ENCODE assay signal across 8 cellular contexts in genomic region chr5:68239485-68239884, GRCh38. TPM values are rescaled to one million over a fixed set of nuclear protein-coding genes. Genes with fewer than 3 reads are reported as not detected.
DNase-seq lines count a peak whose midpoint lies in the region; ATAC-seq and TF ChIP-seq lines count a peak whose summit lies in the region.

No MANE protein-coding gene starts in this region.

- no peaks in the 10 kb centered on the region for H3K27me3 ChIP-seq in Karpas-422 (ENCODE audit: low read length)
- no peaks in the 10 kb centered on the region for H3K27me3 ChIP-seq in neutrophil

- H3K9me3 Mint-ChIP-seq in CD14-positive monocyte: peaks cover 0 to 2% (median 0%) of the 10 kb centered on the region in 7 donors
- H3K9me3 Mint-ChIP-seq in stimulated activated naive CD8-positive, alpha-beta T cell treated with anti-CD3 and anti-CD28 coated beads, Interleukin-15, amount 100 ng/mL, for 72 hours: no peaks in the 10 kb centered on the region

- H3K9ac ChIP-seq in Karpas-422 (ENCODE audit: low read length): peak overlapping the region; percentile 48; the same call in 1 of the 2 replicates

- intact Hi-C loops in CD14-positive monocyte (cut with micrococcal nuclease): loop anchor here in 1 of 2 donors (2.0 kb wide), 1 partner anchor 15 kb away; no protein-coding TSS in a partner anchor

- no peaks in the 10 kb centered on the region for H3K9me2 ChIP-seq in Karpas-422 (replicated peaks; ENCODE audit: insufficient read depth, low read length)

- ATAC-seq in GM21528 (IDR thresholded peaks at IDR 0.05; ENCODE audit: low FRiP score, unreplicated experiment): peak; percentile 92
- peak; percentile 99 for ATAC-seq in stimulated activated naive CD8-positive, alpha-beta T cell treated with anti-CD3 and anti-CD28 coated beads, Interleukin-15, amount 100 ng/mL, for 72 hours

- peak overlapping the region; percentile 42 for H3K27ac ChIP-seq in Karpas-422 (ENCODE audit: low read length)
- H3K27ac ChIP-seq in neutrophil: peak overlapping the region; percentile 84

- DNase-seq in CD14-positive monocyte (ENCODE audit: low spot score) (peak; percentile 91), Karpas-422 (peak; percentile 66), epidermal melanocyte (ENCODE audit: insufficient read length, low spot score) (peak; percentile 44), NCI-H510A (lab: John Stamatoyannopoulos, UW) (no peak)
- peak; percentile 66 to 76 for DNase-seq in activated CD8-positive, alpha-beta memory T cell treated with anti-CD3 and anti-CD28 coated beads for 1 hour (ENCODE audit: extremely low read depth in 1 of 2, low read depth in 1 of 2)
- DNase-seq in stimulated activated naive CD8-positive, alpha-beta T cell treated with anti-CD3 and anti-CD28 coated beads, Interleukin-15, amount 100 ng/mL, for 72 hours: peak; percentile 68 to 82

- no peak overlapping the region for H2AFZ ChIP-seq in Karpas-422 (ENCODE audit: low read length)

- H3K4me2 ChIP-seq in Karpas-422 (ENCODE audit: low read depth, low read length, poor library complexity, severe bottlenecking): peak overlapping the region; percentile 52

- TF ChIP-seq CTCF in CD14-positive monocyte (IDR thresholded peaks at IDR 0.05): no peak
- TF ChIP-seq CTCF in neutrophil (IDR thresholded peaks at IDR 0.05): no peak

- peaks cover 78% of the 10 kb centered on the region for H3K79me2 ChIP-seq in Karpas-422 (ENCODE audit: low read length)

- no peaks in the 10 kb centered on the region for H4K20me1 ChIP-seq in Karpas-422 (ENCODE audit: insufficient read depth, low read depth, low read length)

- H3K4me3 ChIP-seq in Karpas-422 (ENCODE audit: low read length) (peak overlapping the region; percentile 13; the same call in 1 of the 2 replicates), neutrophil (ENCODE audit: low read depth in 1 of 2, low read length in 1 of 2) (peak overlapping the region; percentile 35 to 40)

- H3K4me1 Mint-ChIP-seq in CD14-positive monocyte: peaks cover 64% of the 10 kb centered on the region
- peaks cover 78% of the 10 kb centered on the region for H3K4me1 Mint-ChIP-seq in stimulated activated naive CD8-positive, alpha-beta T cell treated with anti-CD3 and anti-CD28 coated beads, Interleukin-15, amount 100 ng/mL, for 72 hours

- no peaks in the 10 kb centered on the region for H3K27me3 Mint-ChIP-seq in CD14-positive monocyte (ENCODE audit: low read depth in 3 of 3)
- no peaks in the 10 kb centered on the region for H3K27me3 Mint-ChIP-seq in stimulated activated naive CD8-positive, alpha-beta T cell treated with anti-CD3 and anti-CD28 coated beads, Interleukin-15, amount 100 ng/mL, for 72 hours

- H3K4me3 Mint-ChIP-seq in CD14-positive monocyte: peak overlapping the region; percentile 63 to 82
- peak overlapping the region; percentile 67 to 74 for H3K4me3 Mint-ChIP-seq in stimulated activated naive CD8-positive, alpha-beta T cell treated with anti-CD3 and anti-CD28 coated beads, Interleukin-15, amount 100 ng/mL, for 72 hours

- peak overlapping the region; percentile 77 to 93 (median 90) for H3K27ac Mint-ChIP-seq in CD14-positive monocyte
- H3K27ac Mint-ChIP-seq in stimulated activated naive CD8-positive, alpha-beta T cell treated with anti-CD3 and anti-CD28 coated beads, Interleukin-15, amount 100 ng/mL, for 72 hours: peak overlapping the region; percentile 89 to 92

- H3K4me1 ChIP-seq in Karpas-422 (ENCODE audit: low read length): peaks cover 44% of the 10 kb centered on the region
- peaks cover 63 to 72% of the 10 kb centered on the region in 2 experiments for H3K4me1 ChIP-seq in neutrophil (ENCODE audit: control insufficient read depth in 1 of 2, insufficient read depth in 1 of 2, low read depth in 1 of 2, low read length in 1 of 2)

- H3K36me3 ChIP-seq in Karpas-422 (ENCODE audit: insufficient read depth, low read length) (no peaks in the 10 kb centered on the region), neutrophil (no peaks in the 10 kb centered on the region)

- peaks cover 19 to 37% of the 10 kb centered on the region in 2 donors for H3K36me3 Mint-ChIP-seq in CD14-positive monocyte

- no peaks in the 10 kb centered on the region for H3K9me3 ChIP-seq in Karpas-422 (ENCODE audit: low read length)
- H3K9me3 ChIP-seq in neutrophil: no peaks in the 10 kb centered on the region

RNA-seq across cellular contexts. Expression of gene PIK3R1, which starts 23.9 kb away (rescaled TPM):
- 10 to 100 TPM; 10.5 to 25.5 TPM for polyA plus RNA-seq in CD14-positive monocyte
- total RNA-seq in Karpas-422 (2014; rRNA removed; shearing (Covaris generic); ENCODE audit: low replicate concordance): 13.2 and 24.0 TPM in 2 replicates
